Comparison of ENCODE assay signal across 10 cellular contexts in the genomic region with DNA sequence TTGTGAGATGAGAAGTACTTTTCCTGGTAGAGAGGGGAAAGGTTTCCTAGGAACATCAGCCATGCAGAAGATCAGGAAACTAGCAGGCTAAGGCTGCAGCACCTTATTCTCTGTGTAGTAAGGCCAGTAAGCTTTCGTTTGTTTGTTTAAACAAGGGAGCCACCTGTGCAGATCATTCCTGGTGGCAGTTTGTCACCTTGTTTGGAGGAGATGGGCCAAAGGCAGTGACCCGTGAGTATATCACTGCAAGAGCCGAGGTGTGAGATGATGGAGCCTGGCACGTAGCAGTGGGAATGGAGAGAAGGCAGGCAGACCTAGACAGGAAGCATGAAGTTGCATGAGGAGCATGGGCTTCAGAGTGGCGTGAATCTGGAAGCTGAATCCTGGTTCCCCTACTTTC. TPM values are rescaled to one million over a fixed set of nuclear protein-coding genes. Genes with fewer than 3 reads are reported as not detected.
DNase-seq lines count a peak whose midpoint lies in the region; ATAC-seq and TF ChIP-seq lines count a peak whose summit lies in the region.
"Had no signal": no experiment of that assay in that cellular context is flagged by ENCODE, and none has a peak within 500 bp of the region (broad histone marks: within the 10 kb centered on the region; RNA-seq: fewer than 3 reads in every experiment).

No MANE protein-coding gene starts in this region.

- peak overlapping the region; percentile 69 for H3K4me3 Mint-ChIP-seq in T-helper 2 cell treated with Interferon-gamma antibody and Interleukin-4, amounts not matched to agents 5 μg/mL and 100 μg/mL, for 36 hours
- H3K4me3 Mint-ChIP-seq in central memory CD8-positive, alpha-beta T cell: peak overlapping the region; percentile 67
- no peak overlapping the region for H3K4me3 Mint-ChIP-seq in osteocyte (ENCODE audit: unreplicated experiment)
- H3K4me3 Mint-ChIP-seq: brain had no signal

- H3K36me3 Mint-ChIP-seq in T-helper 2 cell treated with Interferon-gamma antibody and Interleukin-4, amounts not matched to agents 5 μg/mL and 100 μg/mL, for 36 hours (ENCODE audit: low read depth): peaks cover 29% of the 10 kb centered on the region
- peaks cover 12% of the 10 kb centered on the region for H3K36me3 Mint-ChIP-seq in central memory CD8-positive, alpha-beta T cell (ENCODE audit: insufficient read depth)
- peaks cover 3% of the 10 kb centered on the region for H3K36me3 Mint-ChIP-seq in osteocyte (ENCODE audit: unreplicated experiment)

- H3K4me1 Mint-ChIP-seq in T-helper 2 cell treated with Interferon-gamma antibody and Interleukin-4, amounts not matched to agents 5 μg/mL and 100 μg/mL, for 36 hours (ENCODE audit: low read depth): peaks cover 54% of the 10 kb centered on the region
- H3K4me1 Mint-ChIP-seq in central memory CD8-positive, alpha-beta T cell: peaks cover 63% of the 10 kb centered on the region
- peaks cover 51% of the 10 kb centered on the region for H3K4me1 Mint-ChIP-seq in osteocyte (ENCODE audit: unreplicated experiment)

- H3K9me3 Mint-ChIP-seq in T-helper 2 cell treated with Interferon-gamma antibody and Interleukin-4, amounts not matched to agents 5 μg/mL and 100 μg/mL, for 36 hours: no peaks in the 10 kb centered on the region
- no peaks in the 10 kb centered on the region for H3K9me3 Mint-ChIP-seq in central memory CD8-positive, alpha-beta T cell
- no peaks in the 10 kb centered on the region for H3K9me3 Mint-ChIP-seq in osteocyte (ENCODE audit: unreplicated experiment)
- H3K9me3 Mint-ChIP-seq: brain had no signal

- H3K27ac Mint-ChIP-seq in T-helper 2 cell treated with Interferon-gamma antibody and Interleukin-4, amounts not matched to agents 5 μg/mL and 100 μg/mL, for 36 hours: peak overlapping the region; percentile 96
- peak overlapping the region; percentile 98 for H3K27ac Mint-ChIP-seq in central memory CD8-positive, alpha-beta T cell (ENCODE audit: low read depth)
- peak overlapping the region; percentile 96 for H3K27ac Mint-ChIP-seq in osteocyte (ENCODE audit: unreplicated experiment)
- H3K27ac Mint-ChIP-seq: brain had no signal

- H3K27me3 Mint-ChIP-seq in T-helper 2 cell treated with Interferon-gamma antibody and Interleukin-4, amounts not matched to agents 5 μg/mL and 100 μg/mL, for 36 hours (ENCODE audit: low read depth): no peaks in the 10 kb centered on the region
- no peaks in the 10 kb centered on the region for H3K27me3 Mint-ChIP-seq in central memory CD8-positive, alpha-beta T cell
- H3K27me3 Mint-ChIP-seq in osteocyte (ENCODE audit: unreplicated experiment): no peaks in the 10 kb centered on the region
- H3K27me3 Mint-ChIP-seq: brain had no signal

- no peak for TF ChIP-seq CTCF in osteocyte (IDR thresholded peaks at IDR 0.05)

- no peak for DNase-seq in T-helper 2 cell treated with Interferon-gamma antibody and Interleukin-4, amounts not matched to agents 5 μg/mL and 100 μg/mL, for 36 hours (ENCODE audit: low spot score)
- DNase-seq in T-helper 2 cell: no peak
- DNase-seq in NCI-H2029 (lab: John Stamatoyannopoulos, UW): peak; percentile 75
- no peak for DNase-seq in central memory CD8-positive, alpha-beta T cell (ENCODE audit: low spot score in 2 of 2)
- no peak for DNase-seq in osteocyte (ENCODE audit: extremely low spot score, unreplicated experiment)
- no peak for DNase-seq in glomerular visceral epithelial cell (ENCODE audit: extremely low spot score)
- DNase-seq in NCI-H1048 (lab: John Stamatoyannopoulos, UW): no peak

- no peak for ATAC-seq in central memory CD8-positive, alpha-beta T cell (replicated peaks; ENCODE audit: extremely low read depth, poor library complexity, severe bottlenecking)
- no peak for ATAC-seq in GM21717 (IDR thresholded peaks at IDR 0.05; ENCODE audit: unreplicated experiment)
- ATAC-seq: A549 had no signal

RNA-seq across cellular contexts. Expression of gene ATG7, which starts 19.6 kb away (rescaled TPM):
- 42.5 and 45.1 TPM in 2 replicates for total RNA-seq in osteocyte
